6 cellular contexts compared by ENCODE assay signal in the genomic region with DNA sequence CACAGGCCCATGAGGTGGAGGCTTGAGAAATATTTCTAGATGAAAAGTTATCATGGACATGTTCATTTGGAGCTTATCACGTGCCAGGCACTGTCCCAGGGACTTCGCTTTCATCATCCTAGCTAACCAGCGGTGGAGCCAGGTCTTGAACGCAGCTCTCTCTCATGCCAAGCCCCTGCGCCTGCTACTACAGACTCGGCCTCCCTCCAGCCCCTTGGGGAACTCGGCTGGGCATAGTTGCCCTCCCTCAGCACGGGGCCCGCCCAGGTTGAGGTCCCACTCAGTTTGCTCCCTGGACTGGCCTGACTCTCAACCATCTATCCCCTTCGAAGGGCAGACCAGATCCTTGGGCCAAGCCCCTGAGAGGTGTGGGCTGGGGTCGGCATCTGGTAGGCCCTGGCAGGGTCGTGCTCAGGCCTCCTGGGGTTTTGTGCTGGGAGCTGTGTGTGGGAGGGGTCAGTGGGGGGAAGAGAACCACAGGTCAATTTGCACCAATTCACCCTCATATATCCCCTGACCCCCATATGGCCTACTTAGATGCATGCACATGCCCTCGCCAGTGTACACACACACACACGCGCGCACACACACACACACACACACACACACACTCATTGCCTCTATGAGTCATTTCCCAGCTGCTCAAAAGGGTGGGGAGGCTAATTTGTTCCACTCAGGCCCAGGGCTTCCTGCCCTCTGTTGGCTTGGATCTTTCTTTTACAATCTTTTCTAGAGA. TPM values are rescaled to one million over a fixed set of nuclear protein-coding genes. Genes with fewer than 3 reads are reported as not detected.
DNase-seq lines count a peak whose midpoint lies in the region; ATAC-seq and TF ChIP-seq lines count a peak whose summit lies in the region.

No MANE protein-coding gene starts in this region.

- ATAC-seq in heart right ventricle = peak; percentile 65 to 88 (median 81)

- peaks cover 24 to 86% (median 61%) of the 10 kb centered on the region in 9 donors for H3K4me1 ChIP-seq in heart right ventricle

- peaks cover 11% of the 10 kb centered on the region for H3K9me3 Mint-ChIP-seq in activated CD4-positive, alpha-beta T cell treated with anti-CD3 and anti-CD28 coated beads, Interleukin-2, amount 10 ng/mL, durations not matched to agents 24 days and 14 days

- peak overlapping the region; percentile 85 for H3K27ac Mint-ChIP-seq in activated CD4-positive, alpha-beta T cell treated with anti-CD3 and anti-CD28 coated beads, Interleukin-2, amount 10 ng/mL, durations not matched to agents 24 days and 14 days

- DNase-seq in GOT3 (lab: John Stamatoyannopoulos, UW) = peak; percentile 21
- DNase-seq in activated CD4-positive, alpha-beta T cell treated with anti-CD3 and anti-CD28 coated beads, Interleukin-2, amount 10 ng/mL, durations not matched to agents 24 days and 14 days = peak; percentile 88
- DNase-seq in heart right ventricle = peak; percentile 52 to 76
- no peak for DNase-seq in hypothalamus (lab: John Stamatoyannopoulos, UW)
- no peak for DNase-seq in NCI-H2107 (lab: John Stamatoyannopoulos, UW)

- peaks cover 0 to 3% (median 0%) of the 10 kb centered on the region in 7 donors for H3K27me3 ChIP-seq in heart right ventricle

- peaks cover 6% of the 10 kb centered on the region for H3K36me3 Mint-ChIP-seq in activated CD4-positive, alpha-beta T cell treated with anti-CD3 and anti-CD28 coated beads, Interleukin-2, amount 10 ng/mL, durations not matched to agents 24 days and 14 days (ENCODE audit: low read depth)

- WGBS in heart right ventricle, 2 donors = 66 to 73% methylated on average over 16 of the region's 16 CpGs

- intact Hi-C loops in activated CD4-positive, alpha-beta T cell treated with anti-CD3 and anti-CD28 coated beads, Interleukin-2, amount 10 ng/mL, durations not matched to agents 24 days and 14 days (cut with micrococcal nuclease) = loop anchor here (2.0 to 5.0 kb wide), 3 partner anchors 37 to 53 kb away; a partner anchor contains a TSS
- intact Hi-C loops in heart right ventricle (cut with DNase I) = loop anchor here in 6 of 10 donors (5.0 kb wide), 5 partner anchors 33 to 68 kb away; a partner anchor contains a TSS

- TF ChIP-seq CTCF in heart right ventricle (IDR thresholded peaks at IDR 0.05) = peak in 1 of 9 donors; percentile 6

- H3K27ac ChIP-seq in heart right ventricle (peak overlapping the region; percentile 44 to 88 (median 78)), temporal lobe (ENCODE audit: low read depth, low read length) (peak overlapping the region; percentile 27)

- H3K36me3 ChIP-seq in heart right ventricle = no peaks in the 10 kb centered on the region

- peak overlapping the region; percentile 40 for H3K4me3 Mint-ChIP-seq in activated CD4-positive, alpha-beta T cell treated with anti-CD3 and anti-CD28 coated beads, Interleukin-2, amount 10 ng/mL, durations not matched to agents 24 days and 14 days

- peaks cover 21% of the 10 kb centered on the region for H3K4me1 Mint-ChIP-seq in activated CD4-positive, alpha-beta T cell treated with anti-CD3 and anti-CD28 coated beads, Interleukin-2, amount 10 ng/mL, durations not matched to agents 24 days and 14 days

- no peak overlapping the region for H3K4me3 ChIP-seq in heart right ventricle

- H3K27me3 Mint-ChIP-seq in activated CD4-positive, alpha-beta T cell treated with anti-CD3 and anti-CD28 coated beads, Interleukin-2, amount 10 ng/mL, durations not matched to agents 24 days and 14 days = peaks cover 4% of the 10 kb centered on the region

- H3K9me3 ChIP-seq in heart right ventricle = peaks cover 0 to 17% (median 6%) of the 10 kb centered on the region in 11 donors

RNA-seq across cellular contexts. Expression of a gene that starts 12.1 kb away (rescaled TPM):
- 0.05 and 0.40 TPM in 2 replicates for total RNA-seq in activated CD4-positive, alpha-beta T cell treated with anti-CD3 and anti-CD28 coated beads, Interleukin-2, amount 10 ng/mL, durations not matched to agents 24 days and 14 days
- total RNA-seq in heart right ventricle (1 to 10 TPM in 1 of 10 donors, under 1 TPM in 9; 0.19 to 2.4 (median 0.53) TPM), temporal lobe (under 0.01 TPM)
- polyA plus RNA-seq in heart right ventricle = 1 to 10 TPM in 1 of 2 donors, under 1 TPM in 1; 0.33 to 2.9 TPM

RNA-seq across cellular contexts. Expression of a gene that starts 13.3 kb away (rescaled TPM):
- 0.12 and 0.47 TPM in 2 replicates for total RNA-seq in activated CD4-positive, alpha-beta T cell treated with anti-CD3 and anti-CD28 coated beads, Interleukin-2, amount 10 ng/mL, durations not matched to agents 24 days and 14 days
- total RNA-seq in heart right ventricle (under 1 TPM in 6 of 10 donors, not detected in 4; 0.21 to 0.44 (median 0.29) TPM), temporal lobe (1.5 TPM)
- polyA plus RNA-seq in heart right ventricle = under 1 TPM; 0.29 to 0.66 TPM

RNA-seq across cellular contexts. Expression of a gene that starts 35.6 kb away (rescaled TPM):
- 62.2 TPM in 2 replicates for total RNA-seq in activated CD4-positive, alpha-beta T cell treated with anti-CD3 and anti-CD28 coated beads, Interleukin-2, amount 10 ng/mL, durations not matched to agents 24 days and 14 days
- 10 to 100 TPM; 25.2 to 70.2 (median 32.4) TPM for total RNA-seq in heart right ventricle
- polyA plus RNA-seq in heart right ventricle = 100 to 1,000 TPM in 1 of 2 donors, 10 to 100 TPM in 1; 83.9 to 117 TPM
- 7.1 TPM for total RNA-seq in temporal lobe

RNA-seq across cellular contexts. Expression of a gene that starts 52.7 kb away (rescaled TPM):
- total RNA-seq in activated CD4-positive, alpha-beta T cell treated with anti-CD3 and anti-CD28 coated beads, Interleukin-2, amount 10 ng/mL, durations not matched to agents 24 days and 14 days = 24.4 and 29.2 TPM in 2 replicates
- 1 to 10 TPM; 2.2 to 7.8 (median 3.4) TPM for total RNA-seq in heart right ventricle
- polyA plus RNA-seq in heart right ventricle = 10 to 100 TPM in 1 of 2 donors, 1 to 10 TPM in 1; 5.8 to 11.6 TPM
- total RNA-seq in temporal lobe = not detected

Comparison
In these comparisons a context has a peak if more than half of its experiments do, and no peak if none do; other contexts are left out.
1. DNase-seq: peak in GOT3 (single experiment), activated CD4-positive, alpha-beta T cell treated with anti-CD3 and anti-CD28 coated beads, Interleukin-2, amount 10 ng/mL, durations not matched to agents 24 days and 14 days (single experiment) and heart right ventricle (2 of 2); none in hypothalamus (0 of 51) and NCI-H2107 (single experiment).